20 cellular contexts compared by ENCODE assay signal in genomic region chr1:204361781-204362180, GRCh38. TPM values are rescaled to one million over a fixed set of nuclear protein-coding genes. Genes with fewer than 3 reads are reported as not detected.
"Had no signal": no experiment of that assay in that cellular context is flagged by ENCODE, and none has a peak within 500 bp of the region (broad histone marks: within the 10 kb centered on the region; RNA-seq: fewer than 3 reads in every experiment).

No MANE protein-coding gene starts in this region.

- DNase-seq: activated CD4-positive, alpha-beta memory T cell treated with anti-CD3 and anti-CD28 coated beads, Interleukin-2, amount 10 ng/mL, durations not matched to agents 7 days and 5 days; activated CD4-positive, alpha-beta T cell treated with anti-CD3 and anti-CD28 coated beads for 1 hour; activated CD8-positive, alpha-beta memory T cell treated with anti-CD3 and anti-CD28 coated beads, Interleukin-2, amount 10 ng/mL, durations not matched to agents 7 days and 5 days; activated naive CD4-positive, alpha-beta T cell treated with anti-CD3 and anti-CD28 coated beads, Interleukin-2, amount 10 ng/mL, durations not matched to agents 7 days and 5 days; activated naive CD8-positive, alpha-beta T cell treated with anti-CD3 and anti-CD28 coated beads, Interleukin-2, amount 50 U/mL, for 24 hours; anterior cingulate cortex; brain microvascular endothelial cell; colonic mucosa; erythroblast; hypothalamus; islet precursor cell; left colon; midbrain; nephron progenitor cell; stimulated activated naive CD8-positive, alpha-beta T cell treated with anti-CD3 and anti-CD28 coated beads, Interleukin-15, amount 100 ng/mL, for 72 hours; transverse colon; WERI-Rb-1 had no signal

- H3K9me3 ChIP-seq: colonic mucosa, suprapubic skin, transverse colon had no signal

- ATAC-seq: activated CD8-positive, alpha-beta memory T cell treated with anti-CD3 and anti-CD28 coated beads, Interleukin-2, amount 10 ng/mL, durations not matched to agents 7 days and 5 days; activated naive CD8-positive, alpha-beta T cell treated with anti-CD3 and anti-CD28 coated beads, Interleukin-2, amount 50 U/mL, for 24 hours; left colon; stimulated activated naive CD8-positive, alpha-beta T cell treated with anti-CD3 and anti-CD28 coated beads, Interleukin-15, amount 100 ng/mL, for 72 hours had no signal

- H3K4me3 ChIP-seq: colonic mucosa, skin epidermis, suprapubic skin, transverse colon had no signal

- H3K36me3 ChIP-seq: brain microvascular endothelial cell, colonic mucosa, suprapubic skin, transverse colon, WERI-Rb-1 had no signal

- H3K36me3 Mint-ChIP-seq: activated CD8-positive, alpha-beta memory T cell treated with anti-CD3 and anti-CD28 coated beads, Interleukin-2, amount 10 ng/mL, durations not matched to agents 7 days and 5 days; activated naive CD4-positive, alpha-beta T cell treated with anti-CD3 and anti-CD28 coated beads, Interleukin-2, amount 10 ng/mL, durations not matched to agents 7 days and 5 days had no signal

- H3K9me3 Mint-ChIP-seq: activated CD4-positive, alpha-beta memory T cell treated with anti-CD3 and anti-CD28 coated beads, Interleukin-2, amount 10 ng/mL, durations not matched to agents 7 days and 5 days; activated naive CD4-positive, alpha-beta T cell treated with anti-CD3 and anti-CD28 coated beads, Interleukin-2, amount 10 ng/mL, durations not matched to agents 7 days and 5 days; activated naive CD8-positive, alpha-beta T cell treated with anti-CD3 and anti-CD28 coated beads, Interleukin-2, amount 50 U/mL, for 24 hours; central memory CD8-positive, alpha-beta T cell; nephron progenitor cell; stimulated activated naive CD8-positive, alpha-beta T cell treated with anti-CD3 and anti-CD28 coated beads, Interleukin-15, amount 100 ng/mL, for 72 hours had no signal

- H3K27me3 ChIP-seq: colonic mucosa, transverse colon had no signal

- H3K27ac ChIP-seq: brain microvascular endothelial cell, colonic mucosa, skin epidermis, suprapubic skin, WERI-Rb-1 had no signal

- H3K27ac Mint-ChIP-seq: activated CD8-positive, alpha-beta memory T cell treated with anti-CD3 and anti-CD28 coated beads, Interleukin-2, amount 10 ng/mL, durations not matched to agents 7 days and 5 days; activated naive CD4-positive, alpha-beta T cell treated with anti-CD3 and anti-CD28 coated beads, Interleukin-2, amount 10 ng/mL, durations not matched to agents 7 days and 5 days; nephron progenitor cell had no signal

- H3K4me3 Mint-ChIP-seq: activated CD4-positive, alpha-beta memory T cell treated with anti-CD3 and anti-CD28 coated beads, Interleukin-2, amount 10 ng/mL, durations not matched to agents 7 days and 5 days; activated CD8-positive, alpha-beta memory T cell treated with anti-CD3 and anti-CD28 coated beads, Interleukin-2, amount 10 ng/mL, durations not matched to agents 7 days and 5 days; activated naive CD4-positive, alpha-beta T cell treated with anti-CD3 and anti-CD28 coated beads, Interleukin-2, amount 10 ng/mL, durations not matched to agents 7 days and 5 days; activated naive CD8-positive, alpha-beta T cell treated with anti-CD3 and anti-CD28 coated beads, Interleukin-2, amount 50 U/mL, for 24 hours; central memory CD8-positive, alpha-beta T cell; nephron progenitor cell; stimulated activated naive CD8-positive, alpha-beta T cell treated with anti-CD3 and anti-CD28 coated beads, Interleukin-15, amount 100 ng/mL, for 72 hours had no signal

RNA-seq across cellular contexts. Expression of gene PLEKHA6, which starts 2.1 kb away (rescaled TPM):
- total RNA-seq: activated CD4-positive, alpha-beta memory T cell treated with anti-CD3 and anti-CD28 coated beads, Interleukin-2, amount 10 ng/mL, durations not matched to agents 7 days and 5 days had no signal
